ENCODE assay signal across 24 cellular contexts in genomic region chr22:20973634-20974286, GRCh38. TPM values are rescaled to one million over a fixed set of nuclear protein-coding genes. Genes with fewer than 3 reads are reported as not detected.
DNase-seq lines count a peak whose midpoint lies in the region; ATAC-seq, FAIRE-seq and TF ChIP-seq lines count a peak whose summit lies in the region.
"Had no signal": no experiment of that assay in that cellular context is flagged by ENCODE, and none has a peak within 500 bp of the region (broad histone marks: within the 10 kb centered on the region; RNA-seq: fewer than 3 reads in every experiment).

No MANE protein-coding gene starts in this region.

- intact Hi-C loops in Right ventricle myocardium inferior (cut with DNase I) = no loop called here
- intact Hi-C loops in Panc1 (cut with micrococcal nuclease; ENCODE audit: unreplicated experiment) = no loop called here
- intact Hi-C loops in kidney (cut with DNase I) = no loop called here

- CTCF ChIA-PET in Panc1 (lab: Charles Lee) = no interaction called here
- CTCF ChIA-PET in WTC11 (lab: Charles Lee) = interaction anchor here (0.5 to 1.7 kb wide), 5 partner anchors 9 to 64 kb away, joined by 3 to 5 read pairs (median 3); partner anchors contain the start of gene CRKL

- H3K4me3 Mint-ChIP-seq in stimulated activated effector memory CD8-positive, alpha-beta T cell treated with anti-CD3 and anti-CD28 coated beads, Interleukin-12 subunit alpha, Interleukin-12 subunit beta, amount 100 ng/mL, for 72 hours = no peak overlapping the region
- H3K4me3 Mint-ChIP-seq in WTC11 = no peak overlapping the region
- H3K4me3 Mint-ChIP-seq: CD4-positive, alpha-beta memory T cell; HFFc6 had no signal

- H3K36me3 ChIP-seq in right atrium auricular region (no peaks in the 10 kb centered on the region), Panc1 (ENCODE audit: control insufficient read depth, insufficient read depth, low read length) (no peaks in the 10 kb centered on the region), kidney (ENCODE audit: control insufficient read depth in 1 of 2, insufficient read depth in 2 of 2, low read length in 2 of 2) (no peaks in the 10 kb centered on the region)
- H3K36me3 ChIP-seq: HAP-1, SJSA1 had no signal

- peaks cover 7% of the 10 kb centered on the region for H3K36me3 Mint-ChIP-seq in stimulated activated effector memory CD8-positive, alpha-beta T cell treated with anti-CD3 and anti-CD28 coated beads, Interleukin-12 subunit alpha, Interleukin-12 subunit beta, amount 100 ng/mL, for 72 hours
- peaks cover 8% of the 10 kb centered on the region; the same call in 1 of the 2 replicates for H3K36me3 Mint-ChIP-seq in WTC11
- H3K36me3 Mint-ChIP-seq: CD4-positive, alpha-beta memory T cell had no signal

- no peaks in the 10 kb centered on the region for H3K9me3 Mint-ChIP-seq in stimulated activated effector memory CD8-positive, alpha-beta T cell treated with anti-CD3 and anti-CD28 coated beads, Interleukin-12 subunit alpha, Interleukin-12 subunit beta, amount 100 ng/mL, for 72 hours
- peaks cover 8% of the 10 kb centered on the region for H3K9me3 Mint-ChIP-seq in WTC11

- H3K27ac ChIP-seq in right atrium auricular region = no peak overlapping the region
- H3K27ac ChIP-seq in Panc1 (ENCODE audit: low read length) = no peak overlapping the region
- H3K27ac ChIP-seq in kidney (ENCODE audit: low read depth in 2 of 2, low read length in 2 of 2) = no peak overlapping the region
- H3K27ac ChIP-seq: A549, SJSA1 had no signal

- H3K4me1 Mint-ChIP-seq in stimulated activated effector memory CD8-positive, alpha-beta T cell treated with anti-CD3 and anti-CD28 coated beads, Interleukin-12 subunit alpha, Interleukin-12 subunit beta, amount 100 ng/mL, for 72 hours = peaks cover under 1% of the 10 kb centered on the region
- H3K4me1 Mint-ChIP-seq in WTC11 = 0 out of 2 replicates have a peak, but pooled peaks cover 3% of the 10 kb centered on the region

- in situ Hi-C loops in Panc1 (cut with HindIII; ENCODE audit: low pct_unique_long_range_greater_than_20kb, low sequenced_read_pairs) = no loop called here

- FAIRE-seq in kidney (lab: Jason Lieb, UNC) = no peak
- FAIRE-seq: A549, GM18507 had no signal

- TF ChIP-seq CTCF in right atrium auricular region (IDR thresholded peaks at IDR 0.05) = no peak
- TF ChIP-seq CTCF in Panc1 (IDR thresholded peaks at IDR 0.05) = no peak
- TF ChIP-seq CTCF in kidney (IDR thresholded peaks at IDR 0.05; ENCODE audit: borderline replicate concordance, extremely low read depth, insufficient read depth) = no peak
- no peak for TF ChIP-seq CTCF in WTC11 (IDR thresholded peaks at IDR 0.05)

- H3K4me1 ChIP-seq in right atrium auricular region (peaks cover 0 to under 1% of the 10 kb centered on the region in 2 donors), Panc1 (ENCODE audit: control insufficient read depth, insufficient read depth, low read length) (no peaks in the 10 kb centered on the region), kidney (ENCODE audit: control insufficient read depth in 1 of 2, insufficient read depth in 1 of 2, low read depth in 1 of 2, low read length in 2 of 2) (no peaks in the 10 kb centered on the region)
- H3K4me1 ChIP-seq: A549, HAP-1 had no signal

- no peak overlapping the region for H3K9ac ChIP-seq in kidney (ENCODE audit: low read length in 2 of 2)

- peak overlapping the region; percentile 20 for H3K27ac Mint-ChIP-seq in stimulated activated effector memory CD8-positive, alpha-beta T cell treated with anti-CD3 and anti-CD28 coated beads, Interleukin-12 subunit alpha, Interleukin-12 subunit beta, amount 100 ng/mL, for 72 hours
- no peak overlapping the region for H3K27ac Mint-ChIP-seq in WTC11
- H3K27ac Mint-ChIP-seq: CD4-positive, alpha-beta memory T cell; HFFc6 had no signal

- POLR2A ChIA-PET in Panc1 (lab: Charles Lee) (no interaction called here), WTC11 (lab: Charles Lee) (interaction anchor here (1.5 kb wide), 1 partner anchor 16 kb away, joined by 3 read pairs; no protein-coding TSS in a partner anchor)

- ATAC-seq in Right ventricle myocardium inferior (no peak), Panc1 (peak; percentile 37; the same call in 1 of the 2 replicates), WTC11 (no peak), GM21447 (IDR thresholded peaks at IDR 0.05; ENCODE audit: unreplicated experiment) (no peak)
- ATAC-seq in stimulated activated effector memory CD8-positive, alpha-beta T cell treated with anti-CD3 and anti-CD28 coated beads, Interleukin-12 subunit alpha, Interleukin-12 subunit beta, amount 100 ng/mL, for 72 hours = no peak

- BruUV-seq in Panc1 (replicated peaks; lab: Mats Ljungman, UMichigan) = no TSS peak

- peak; percentile 65 for DNase-seq in Right ventricle myocardium inferior (ENCODE audit: missing footprints)
- no peak for DNase-seq in right atrium auricular region (ENCODE audit: low spot score)
- no peak for DNase-seq in Panc1 (ENCODE audit: low read depth, low spot score)
- DNase-seq in kidney = peak; percentile 68
- no peak for DNase-seq in stimulated activated effector memory CD8-positive, alpha-beta T cell treated with anti-CD3 and anti-CD28 coated beads, Interleukin-12 subunit alpha, Interleukin-12 subunit beta, amount 100 ng/mL, for 72 hours (ENCODE audit: low spot score in 2 of 2)
- DNase-seq in WTC11 (ENCODE audit: low spot score) = no peak
- DNase-seq: CD4-positive, alpha-beta memory T cell; COR-L47; DMS53; GOT3; HFFc6; IMR-90; NCI-H1048; NCI-H1417; NCI-H1694 treated with DMSO at 0.1 percent for 48 hours; NCI-H2081; NCI-H2171 treated with DMSO at 0.1 percent for 48 hours; NCI-H345; NCI-H510A treated with DMSO at 0.1 percent for 48 hours had no signal

- H3K9me3 ChIP-seq in right atrium auricular region (peaks cover 0 to 7% of the 10 kb centered on the region in 2 donors), Panc1 (ENCODE audit: control insufficient read depth, insufficient read depth, low read depth, low read length) (no peaks in the 10 kb centered on the region), kidney (ENCODE audit: control insufficient read depth in 1 of 2, low read length in 2 of 2) (no peaks in the 10 kb centered on the region)

- no peak overlapping the region for H3K4me3 ChIP-seq in right atrium auricular region
- no peak overlapping the region for H3K4me3 ChIP-seq in Panc1 (ENCODE audit: low read depth in 2 of 2, low read length in 2 of 2)
- H3K4me3 ChIP-seq in kidney (ENCODE audit: low read length in 2 of 2) = no peak overlapping the region
- H3K4me3 ChIP-seq: A549, HAP-1, SJSA1 had no signal

- H3K27me3 Mint-ChIP-seq in WTC11 (ENCODE audit: low read depth) = peaks cover 37% of the 10 kb centered on the region
- H3K27me3 Mint-ChIP-seq: CD4-positive, alpha-beta memory T cell had no signal

- no peaks in the 10 kb centered on the region for H3K27me3 ChIP-seq in right atrium auricular region
- H3K27me3 ChIP-seq in Panc1 (ENCODE audit: control insufficient read depth, insufficient read depth, low read length) = no peaks in the 10 kb centered on the region
- H3K27me3 ChIP-seq: SJSA1 had no signal

RNA-seq across cellular contexts. Expression of gene AIFM3, which starts 6.7 kb away (rescaled TPM):
- total RNA-seq in Right ventricle myocardium inferior = 0.65 TPM
- 1 to 10 TPM in 1 of 2 donors, under 1 TPM in 1; 0.75 to 1.0 TPM for total RNA-seq in right atrium auricular region
- 2.7 TPM for total RNA-seq in Panc1 (2021; ENCODE audit: unreplicated experiment)
- polyA plus RNA-seq in Panc1 (2012; ENCODE audit: insufficient read length) = 3.0 TPM
- 3.1 TPM for total RNA-seq in kidney
- polyA plus RNA-seq in kidney (ENCODE audit: insufficient read depth, low read depth, low replicate concordance) = 4.4 TPM
- 2.6 to 3.4 TPM (median 2.8 TPM) in 3 replicates for total RNA-seq in WTC11 (2021)
- total RNA-seq: SJSA1 had no signal
- polyA plus RNA-seq: CD4-positive, alpha-beta memory T cell had no signal

RNA-seq across cellular contexts. Expression of gene LZTR1, which starts 8.3 kb away (rescaled TPM):
- total RNA-seq in Right ventricle myocardium inferior (24.3 TPM), right atrium auricular region (10 to 100 TPM; 20.7 to 24.7 TPM), Panc1 (2021; ENCODE audit: unreplicated experiment) (40.2 TPM), kidney (66.4 TPM), WTC11 (2021) (38.3 to 44.5 TPM (median 40.1 TPM) in 3 replicates)
- polyA plus RNA-seq in Panc1 (2012; ENCODE audit: insufficient read length) = 30.9 TPM
- 24.3 TPM for polyA plus RNA-seq in kidney (ENCODE audit: insufficient read depth, low read depth, low replicate concordance)

RNA-seq across cellular contexts. Expression of gene THAP7, which starts 28.2 kb away (rescaled TPM):
- 17.0 TPM for total RNA-seq in Right ventricle myocardium inferior
- total RNA-seq in right atrium auricular region = 10 to 100 TPM; 39.8 to 51.1 TPM
- total RNA-seq in Panc1 (2021; ENCODE audit: unreplicated experiment) = 23.5 TPM
- 27.8 TPM for polyA plus RNA-seq in Panc1 (2012; ENCODE audit: insufficient read length)
- 25.5 TPM for total RNA-seq in kidney
- polyA plus RNA-seq in kidney (ENCODE audit: insufficient read depth, low read depth, low replicate concordance) = 44.1 TPM
- total RNA-seq in WTC11 (2021) = 18.7 to 23.9 TPM (median 19.3 TPM) in 3 replicates

RNA-seq across cellular contexts. Expression of gene P2RX6, which starts 41.2 kb away (rescaled TPM):
- total RNA-seq in Right ventricle myocardium inferior (2.8 TPM), right atrium auricular region (1 to 10 TPM; 1.0 to 5.4 TPM), Panc1 (2021; ENCODE audit: unreplicated experiment) (0.46 TPM), kidney (1.0 TPM), WTC11 (2021) (0.13 to 0.69 TPM (median 0.30 TPM) in 3 replicates)
- polyA plus RNA-seq in Panc1 (2012; ENCODE audit: insufficient read length) = 0.17 TPM
- 1.6 TPM for polyA plus RNA-seq in kidney (ENCODE audit: insufficient read depth, low read depth, low replicate concordance)

RNA-seq across cellular contexts. Expression of gene CRKL, which starts 56.6 kb away (rescaled TPM):
- total RNA-seq in Right ventricle myocardium inferior (52.6 TPM), right atrium auricular region (10 to 100 TPM; 46.7 to 53.7 TPM), Panc1 (2021; ENCODE audit: unreplicated experiment) (59.4 TPM), kidney (44.7 TPM), WTC11 (2021) (113 to 115 TPM (median 114 TPM) in 3 replicates)
- polyA plus RNA-seq in Panc1 (2012; ENCODE audit: insufficient read length) = 24.6 TPM
- polyA plus RNA-seq in kidney (ENCODE audit: insufficient read depth, low read depth, low replicate concordance) = 11.9 TPM

Comparison
In these comparisons a context has a peak if more than half of its experiments do, and no peak if none do; other contexts are left out.
1. DNase-seq: peak in Right ventricle myocardium inferior (single experiment) and kidney (single experiment); none in right atrium auricular region (single experiment), Panc1 (single experiment), stimulated activated effector memory CD8-positive, alpha-beta T cell treated with anti-CD3 and anti-CD28 coated beads, Interleukin-12 subunit alpha, Interleukin-12 subunit beta, amount 100 ng/mL, for 72 hours (0 of 2) and WTC11 (single experiment).